8 cellular contexts compared by ENCODE assay signal in genomic region chr19:12792048-12792852, GRCh38. TPM values are rescaled to one million over a fixed set of nuclear protein-coding genes. Genes with fewer than 3 reads are reported as not detected.
DNase-seq lines count a peak whose midpoint lies in the region; ATAC-seq and TF ChIP-seq lines count a peak whose summit lies in the region.

No MANE protein-coding gene starts in this region.

- 0% methylated on average over 6 to 10 of the region's 84 CpGs for WGBS in thyroid gland, 2 donors

- H3K36me3 ChIP-seq in HCT116 (ENCODE audit: control insufficient read depth in 1 of 2, insufficient read depth in 2 of 2, low read length in 2 of 2) = no peaks in the 10 kb centered on the region
- H3K36me3 ChIP-seq in OCI-LY7 (ENCODE audit: insufficient read depth, low read length) = no peaks in the 10 kb centered on the region
- H3K36me3 ChIP-seq in thyroid gland = peaks cover 0 to 16% of the 10 kb centered on the region in 2 donors

- TF ChIP-seq CTCF in AG10803 (conservative IDR thresholded peaks at IDR 0.05; ENCODE audit: low read length) (no peak), HCT116 (IDR thresholded peaks at IDR 0.05 in 2 of 3, conservative IDR thresholded peaks at IDR 0.05 in 1 of 3; ENCODE audit: borderline replicate concordance in 1 of 3, insufficient read depth in 1 of 3, low read depth in 2 of 3, low read length in 2 of 3) (no peak), OCI-LY7 (conservative IDR thresholded peaks at IDR 0.05; ENCODE audit: low read length) (no peak), nephron (IDR thresholded peaks at IDR 0.05; ENCODE audit: unreplicated experiment in 3 of 3) (no peak), thyroid gland (IDR thresholded peaks at IDR 0.05) (no peak)

- H3K9me3 ChIP-seq in HCT116 (ENCODE audit: control insufficient read depth in 1 of 2, insufficient read depth in 1 of 2, low read depth in 1 of 2, low read length in 2 of 2) (no peaks in the 10 kb centered on the region), OCI-LY7 (ENCODE audit: low read length) (no peaks in the 10 kb centered on the region), thyroid gland (no peaks in the 10 kb centered on the region)

- ATAC-seq in HCT116 = no peak

- no peaks in the 10 kb centered on the region for H3K27me3 Mint-ChIP-seq in activated T-helper 1 cell treated with anti-CD3 and anti-CD28 coated beads, Interleukin-12 subunit alpha, Interleukin-12 subunit beta, Interleukin-2, Interleukin-4 antibody, amounts not matched to agents 30 ng/mL and 10 ng/mL and 1 ng/mL, durations not matched to agents 14 hours and 24 hours and 36 hours (ENCODE audit: insufficient read depth)
- H3K27me3 Mint-ChIP-seq in nephron (ENCODE audit: low read depth) = no peaks in the 10 kb centered on the region

- CTCF ChIA-PET in HCT116 (lab: Charles Lee) = interaction anchor here (1.6 to 7.4 kb wide), 4 partner anchors 16 to 35 kb away, joined by 6 to 88 read pairs (median 28); partner anchors contain the start of gene HOOK2
- CTCF ChIA-PET in OCI-LY7 (lab: Charles Lee; ENCODE audit: unreplicated experiment) = interaction anchor here (0.6 to 2.8 kb wide), 3 partner anchors 14 to 1385 kb away, joined by 3 to 20 read pairs (median 4); no protein-coding TSS in a partner anchor

- peak overlapping the region; percentile 93 for H3K9ac ChIP-seq in HCT116 (ENCODE audit: low read length)

- H3K27ac ChIP-seq in HCT116 (ENCODE audit: low read depth, low read length) = peak overlapping the region; percentile 96
- H3K27ac ChIP-seq in OCI-LY7 (ENCODE audit: low read depth, low read length, poor library complexity, severe bottlenecking) = peak overlapping the region; percentile 77
- peak overlapping the region; percentile 96 to 99 (median 96) for H3K27ac ChIP-seq in thyroid gland

- peaks cover 19% of the 10 kb centered on the region for H3K79me2 ChIP-seq in HCT116 (ENCODE audit: insufficient read depth, low read length)
- peaks cover 8% of the 10 kb centered on the region for H3K79me2 ChIP-seq in OCI-LY7 (ENCODE audit: insufficient read depth, low read depth, low read length)

- no peaks in the 10 kb centered on the region for H3K9me3 Mint-ChIP-seq in activated T-helper 1 cell treated with anti-CD3 and anti-CD28 coated beads, Interleukin-12 subunit alpha, Interleukin-12 subunit beta, Interleukin-2, Interleukin-4 antibody, amounts not matched to agents 30 ng/mL and 10 ng/mL and 1 ng/mL, durations not matched to agents 14 hours and 24 hours and 36 hours
- H3K9me3 Mint-ChIP-seq in nephron = no peaks in the 10 kb centered on the region

- H3K9me2 ChIP-seq in HCT116 (ENCODE audit: insufficient read depth) (no peaks in the 10 kb centered on the region), OCI-LY7 (ENCODE audit: insufficient read depth, low read length) (no peaks in the 10 kb centered on the region)

- TF ChIP-seq RAD21 in HCT116 (IDR thresholded peaks at IDR 0.05; ENCODE audit: low read depth) = no peak

- no peaks in the 10 kb centered on the region for H3K27me3 ChIP-seq in HCT116 (ENCODE audit: insufficient read depth, low read length)
- no peaks in the 10 kb centered on the region for H3K27me3 ChIP-seq in thyroid gland

- RAD21 ChIA-PET in HCT116 (lab: Charles Lee; ENCODE audit: low non-redundant PET in 1 of 2, low total read pairs in 2 of 2, uncharacterized antibody in 2 of 2, unreplicated experiment in 2 of 2) = interaction anchor here (1.1 to 1.4 kb wide), 5 partner anchors 14 to 26 kb away, joined by 3 to 8 read pairs (median 5); partner anchors contain the start of gene HOOK2 (in 1 of the 2)

- peak overlapping the region; percentile 99 for H3K4me3 ChIP-seq in AG10803 (ENCODE audit: low read length)
- peak overlapping the region; percentile 77 to 84 for H3K4me3 ChIP-seq in HCT116 (replicated peaks in 1 of 2; ENCODE audit: low read depth in 1 of 2, low read length in 2 of 2)
- H3K4me3 ChIP-seq in OCI-LY7 (ENCODE audit: low read depth, low read length, poor library complexity, severe bottlenecking) = peak overlapping the region; percentile 84
- H3K4me3 ChIP-seq in thyroid gland (replicated peaks in 1 of 3) = peak overlapping the region; percentile 81 to 100 (median 90)

- peak overlapping the region; percentile 97 for H3K27ac Mint-ChIP-seq in activated T-helper 1 cell treated with anti-CD3 and anti-CD28 coated beads, Interleukin-12 subunit alpha, Interleukin-12 subunit beta, Interleukin-2, Interleukin-4 antibody, amounts not matched to agents 30 ng/mL and 10 ng/mL and 1 ng/mL, durations not matched to agents 14 hours and 24 hours and 36 hours
- peak overlapping the region; percentile 88 to 94 (median 93) for H3K27ac Mint-ChIP-seq in nephron

- intact Hi-C loops in HCT116 (cut with micrococcal nuclease) = loop anchor here (2.0 kb wide), 1 partner anchor 13 kb away; no protein-coding TSS in a partner anchor
- intact Hi-C loops in OCI-LY7 (cut with micrococcal nuclease; ENCODE audit: unreplicated experiment) = loop anchor here (2.0 to 5.0 kb wide), 2 partner anchors 57 to 70 kb away; partner anchors contain the start of genes TNPO2 and TRIR
- intact Hi-C loops in activated T-helper 1 cell treated with anti-CD3 and anti-CD28 coated beads, Interleukin-12 subunit alpha, Interleukin-12 subunit beta, Interleukin-2, Interleukin-4 antibody, amounts not matched to agents 30 ng/mL and 10 ng/mL and 1 ng/mL, durations not matched to agents 14 hours and 24 hours and 36 hours (cut with micrococcal nuclease) = loop anchor here (5.0 kb wide), 1 partner anchor 1705 kb away; the partner anchor contains the start of gene LDLR
- intact Hi-C loops in thyroid gland (cut with DNase I) = no loop called here

- DNase-seq in AG10803 (ENCODE audit: low read depth) (peak; percentile 64), HCT116 (ENCODE audit: low read depth, low spot score) (no peak), OCI-LY7 (ENCODE audit: low spot score) (peak; percentile 91), fibroblast of peridontal ligament (ENCODE audit: extremely low read depth) (peak; percentile 38), thyroid gland (peak; percentile 63 to 80), HuH-7 (ENCODE audit: low spot score) (no peak)
- DNase-seq in activated T-helper 1 cell treated with anti-CD3 and anti-CD28 coated beads, Interleukin-12 subunit alpha, Interleukin-12 subunit beta, Interleukin-2, Interleukin-4 antibody, amounts not matched to agents 30 ng/mL and 10 ng/mL and 1 ng/mL, durations not matched to agents 14 hours and 24 hours and 36 hours (ENCODE audit: low spot score) = peak; percentile 73

- H3K4me2 ChIP-seq in HCT116 (ENCODE audit: low read length) (peak overlapping the region; percentile 99), OCI-LY7 (ENCODE audit: low read length) (peak overlapping the region; percentile 95)

- POLR2A ChIA-PET in HCT116 (lab: Charles Lee) = interaction anchor here (0.6 to 6.7 kb wide), 18 partner anchors 8 to 127 kb away, joined by 3 to 172 read pairs (median 5); partner anchors contain the start of genes DHPS, HOOK2, PRDX2 and RNASEH2A
- POLR2A ChIA-PET in OCI-LY7 (lab: Charles Lee) = interaction anchor here (0.6 to 2.2 kb wide), 7 partner anchors 8 to 58 kb away, joined by 3 to 10 read pairs (median 4); partner anchors contain the start of genes RNASEH2A, THSD8 and TRIR

- TF ChIP-seq POLR2A in HCT116 (IDR thresholded peaks at IDR 0.05; ENCODE audit: borderline replicate concordance, extremely low read depth, insufficient read depth, insufficient read length) (peak; percentile 3), thyroid gland (IDR thresholded peaks at IDR 0.05) (peak in 1 of 2 donors; percentile 77)

- no peak overlapping the region for H2AFZ ChIP-seq in HCT116 (ENCODE audit: low read depth, low read length, poor library complexity, severe bottlenecking)
- no peak overlapping the region; the same call in 1 of the 2 replicates for H2AFZ ChIP-seq in OCI-LY7 (ENCODE audit: low read length)

- H3K4me1 Mint-ChIP-seq in activated T-helper 1 cell treated with anti-CD3 and anti-CD28 coated beads, Interleukin-12 subunit alpha, Interleukin-12 subunit beta, Interleukin-2, Interleukin-4 antibody, amounts not matched to agents 30 ng/mL and 10 ng/mL and 1 ng/mL, durations not matched to agents 14 hours and 24 hours and 36 hours (ENCODE audit: low read depth) = peaks cover 44% of the 10 kb centered on the region
- peaks cover 41% of the 10 kb centered on the region for H3K4me1 Mint-ChIP-seq in nephron

- H4K20me1 ChIP-seq in HCT116 (ENCODE audit: insufficient read depth) (no peaks in the 10 kb centered on the region), OCI-LY7 (ENCODE audit: insufficient read depth, low read length) (no peaks in the 10 kb centered on the region; the same call in 1 of the 2 replicates)

- TSS peak; percentile 78 for BruUV-seq in HCT116 (replicated peaks; lab: Mats Ljungman, UMichigan)
- BruUV-seq in OCI-LY7 (replicated peaks; lab: Mats Ljungman, UMichigan) = no TSS peak

- H3K4me3 Mint-ChIP-seq in activated T-helper 1 cell treated with anti-CD3 and anti-CD28 coated beads, Interleukin-12 subunit alpha, Interleukin-12 subunit beta, Interleukin-2, Interleukin-4 antibody, amounts not matched to agents 30 ng/mL and 10 ng/mL and 1 ng/mL, durations not matched to agents 14 hours and 24 hours and 36 hours = peak overlapping the region; percentile 97
- peak overlapping the region; percentile 94 to 98 (median 96) for H3K4me3 Mint-ChIP-seq in nephron

- H3K4me1 ChIP-seq in HCT116 (ENCODE audit: control insufficient read depth in 1 of 2, insufficient read depth in 2 of 2, low read length in 2 of 2) (peaks cover 53 to 89% of the 10 kb centered on the region in 2 experiments), OCI-LY7 (ENCODE audit: insufficient read depth, low read length, poor library complexity, severe bottlenecking) (peaks cover 45% of the 10 kb centered on the region), thyroid gland (peaks cover 34 to 43% of the 10 kb centered on the region in 2 donors)

- peaks cover 17% of the 10 kb centered on the region for H3K36me3 Mint-ChIP-seq in activated T-helper 1 cell treated with anti-CD3 and anti-CD28 coated beads, Interleukin-12 subunit alpha, Interleukin-12 subunit beta, Interleukin-2, Interleukin-4 antibody, amounts not matched to agents 30 ng/mL and 10 ng/mL and 1 ng/mL, durations not matched to agents 14 hours and 24 hours and 36 hours (ENCODE audit: low read depth)
- peaks cover 9% of the 10 kb centered on the region for H3K36me3 Mint-ChIP-seq in nephron (ENCODE audit: low read depth)

RNA-seq across cellular contexts. Expression of gene JUNB, which starts 1.0 kb away (rescaled TPM):
- total RNA-seq in HCT116 (2021; ENCODE audit: unreplicated experiment) (194 TPM), OCI-LY7 (2022) (31.8 TPM in 2 replicates), thyroid gland (100 to 1,000 TPM; 111 to 393 (median 220) TPM)
- polyA plus RNA-seq in HCT116 (2012) = 215 and 264 TPM in 2 replicates
- total RNA-seq in OCI-LY7 (2014; rRNA removed; shearing (Covaris generic)) = 43.7 and 45.5 TPM in 2 replicates
- 311 and 312 TPM in 2 replicates for total RNA-seq in activated T-helper 1 cell treated with anti-CD3 and anti-CD28 coated beads, Interleukin-12 subunit alpha, Interleukin-12 subunit beta, Interleukin-2, Interleukin-4 antibody, amounts not matched to agents 30 ng/mL and 10 ng/mL and 1 ng/mL, durations not matched to agents 14 hours and 24 hours and 36 hours

RNA-seq across cellular contexts. Expression of gene PRDX2, which starts 9.3 kb away (rescaled TPM):
- total RNA-seq in HCT116 (2021; ENCODE audit: unreplicated experiment) = 387 TPM
- 529 and 594 TPM in 2 replicates for polyA plus RNA-seq in HCT116 (2012)
- 344 and 399 TPM in 2 replicates for total RNA-seq in OCI-LY7 (2014; rRNA removed; shearing (Covaris generic))
- 345 and 357 TPM in 2 replicates for total RNA-seq in OCI-LY7 (2022)
- total RNA-seq in activated T-helper 1 cell treated with anti-CD3 and anti-CD28 coated beads, Interleukin-12 subunit alpha, Interleukin-12 subunit beta, Interleukin-2, Interleukin-4 antibody, amounts not matched to agents 30 ng/mL and 10 ng/mL and 1 ng/mL, durations not matched to agents 14 hours and 24 hours and 36 hours = 277 and 280 TPM in 2 replicates
- 100 to 1,000 TPM; 166 to 496 (median 328) TPM for total RNA-seq in thyroid gland

RNA-seq across cellular contexts. Expression of gene THSD8, which starts 9.6 kb away (rescaled TPM):
- total RNA-seq in HCT116 (2021; ENCODE audit: unreplicated experiment) = 33.3 TPM
- polyA plus RNA-seq in HCT116 (2012) = 22.1 and 29.4 TPM in 2 replicates
- total RNA-seq in OCI-LY7 (2014; rRNA removed; shearing (Covaris generic)) = not detected in 2 replicates
- total RNA-seq in OCI-LY7 (2022) = 42.7 and 42.8 TPM in 2 replicates
- total RNA-seq in activated T-helper 1 cell treated with anti-CD3 and anti-CD28 coated beads, Interleukin-12 subunit alpha, Interleukin-12 subunit beta, Interleukin-2, Interleukin-4 antibody, amounts not matched to agents 30 ng/mL and 10 ng/mL and 1 ng/mL, durations not matched to agents 14 hours and 24 hours and 36 hours = 28.0 and 28.1 TPM in 2 replicates
- total RNA-seq in thyroid gland = under 1 TPM in 1 of 4 donors, not detected in 3; 0.67 TPM

RNA-seq across cellular contexts. Expression of gene RNASEH2A, which starts 14.1 kb away (rescaled TPM):
- total RNA-seq in HCT116 (2021; ENCODE audit: unreplicated experiment) = 54.5 TPM
- polyA plus RNA-seq in HCT116 (2012) = 71.2 and 79.4 TPM in 2 replicates
- total RNA-seq in OCI-LY7 (2014; rRNA removed; shearing (Covaris generic)) = 115 and 130 TPM in 2 replicates
- total RNA-seq in OCI-LY7 (2022) = 86.0 and 90.5 TPM in 2 replicates
- 36.1 and 37.5 TPM in 2 replicates for total RNA-seq in activated T-helper 1 cell treated with anti-CD3 and anti-CD28 coated beads, Interleukin-12 subunit alpha, Interleukin-12 subunit beta, Interleukin-2, Interleukin-4 antibody, amounts not matched to agents 30 ng/mL and 10 ng/mL and 1 ng/mL, durations not matched to agents 14 hours and 24 hours and 36 hours
- total RNA-seq in thyroid gland = 10 to 100 TPM in 1 of 4 donors, 1 to 10 TPM in 3; 1.5 to 11.8 (median 5.4) TPM

RNA-seq across cellular contexts. Expression of gene HOOK2, which starts 16.9 kb away (rescaled TPM):
- total RNA-seq in HCT116 (2021; ENCODE audit: unreplicated experiment) = 96.3 TPM
- polyA plus RNA-seq in HCT116 (2012) = 89.0 and 96.2 TPM in 2 replicates
- 7.4 and 9.1 TPM in 2 replicates for total RNA-seq in OCI-LY7 (2014; rRNA removed; shearing (Covaris generic))
- 28.8 and 29.4 TPM in 2 replicates for total RNA-seq in OCI-LY7 (2022)
- 13.3 and 15.7 TPM in 2 replicates for total RNA-seq in activated T-helper 1 cell treated with anti-CD3 and anti-CD28 coated beads, Interleukin-12 subunit alpha, Interleukin-12 subunit beta, Interleukin-2, Interleukin-4 antibody, amounts not matched to agents 30 ng/mL and 10 ng/mL and 1 ng/mL, durations not matched to agents 14 hours and 24 hours and 36 hours
- total RNA-seq in thyroid gland = 100 to 1,000 TPM; 128 to 145 (median 136) TPM

Comparison
In these comparisons a context has a peak if more than half of its experiments do, and no peak if none do; other contexts are left out.
1. DNase-seq: peak in AG10803 (single experiment), OCI-LY7 (single experiment), activated T-helper 1 cell treated with anti-CD3 and anti-CD28 coated beads, Interleukin-12 subunit alpha, Interleukin-12 subunit beta, Interleukin-2, Interleukin-4 antibody, amounts not matched to agents 30 ng/mL and 10 ng/mL and 1 ng/mL, durations not matched to agents 14 hours and 24 hours and 36 hours (single experiment), fibroblast of peridontal ligament (single experiment) and thyroid gland (2 of 2); none in HCT116 (single experiment) and HuH-7 (single experiment).
2. Peak in every context shown above with its lines, with median percentiles within 50 percentile points of each other: H3K4me3 ChIP-seq and H3K27ac ChIP-seq.